In the genomic region with DNA sequence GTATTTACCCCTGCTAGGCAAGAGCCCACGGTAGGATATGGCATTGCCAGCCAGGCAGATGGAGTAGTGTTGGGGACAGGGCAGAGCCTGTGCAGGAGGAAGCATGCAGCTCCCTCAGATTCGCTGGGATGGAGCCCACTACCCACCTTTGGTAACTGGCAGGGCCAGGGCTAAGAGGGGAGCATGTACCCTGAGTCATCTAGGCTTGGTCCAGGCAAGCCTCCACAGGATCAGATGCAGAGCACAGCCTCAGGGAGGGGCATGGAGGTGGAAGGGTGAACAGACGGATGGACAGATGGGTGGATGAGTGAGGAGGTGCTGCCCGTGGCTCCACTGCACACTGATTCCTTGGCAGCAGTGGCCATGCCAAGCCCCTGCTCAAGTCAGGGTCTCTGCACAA, we compare ENCODE assay signal across 18 cellular contexts.
"Had no signal": no experiment of that assay in that cellular context is flagged by ENCODE, and none has a peak within 500 bp of the region (broad histone marks: within the 10 kb centered on the region; RNA-seq: fewer than 3 reads in every experiment).

No MANE protein-coding gene starts in this region.

- H3K27me3 Mint-ChIP-seq: activated T-helper 17 cell treated with anti-CD3 and anti-CD28 coated beads, Interleukin-2, amount 50 U/mL, for 72 hours; stimulated activated naive CD8-positive, alpha-beta T cell treated with anti-CD3 and anti-CD28 coated beads, Interleukin-15, Interleukin-2, amounts not matched to agents 100 ng/mL and 50 ng/mL, for 24 hours; T-cell had no signal

- H3K9me3 ChIP-seq: prostate gland, testis, upper lobe of right lung had no signal

- H3K36me3 Mint-ChIP-seq: T-cell had no signal

- H3K4me3 ChIP-seq: dorsolateral prefrontal cortex, prostate gland, smooth muscle cell, testis, upper lobe of right lung had no signal

- H3K9me3 Mint-ChIP-seq: activated T-helper 17 cell treated with anti-CD3 and anti-CD28 coated beads, Interleukin-2, amount 50 U/mL, for 72 hours; mesothelial cell of epicardium; stimulated activated naive CD8-positive, alpha-beta T cell treated with anti-CD3 and anti-CD28 coated beads, Interleukin-15, Interleukin-2, amounts not matched to agents 100 ng/mL and 50 ng/mL, for 24 hours; T-cell had no signal

- H3K4me1 ChIP-seq: prostate gland had no signal

- H3K36me3 ChIP-seq: prostate gland, upper lobe of right lung had no signal

- DNase-seq: activated CD4-positive, alpha-beta T cell treated with anti-CD3 and anti-CD28 coated beads, Interleukin-2, amount 50 U/mL, for 4 hours; activated naive CD4-positive, alpha-beta T cell treated with Interleukin-2 at 50 U/mL for 16 hours; anterior cingulate cortex; dorsolateral prefrontal cortex; endodermal cell; foreskin melanocyte; nephron progenitor cell; right cardiac atrium; T-cell; T1000; testis; upper lobe of right lung had no signal

- H3K4me3 Mint-ChIP-seq: activated T-helper 17 cell treated with anti-CD3 and anti-CD28 coated beads, Interleukin-2, amount 50 U/mL, for 72 hours; endodermal cell; mesothelial cell of epicardium; nephron progenitor cell; stimulated activated naive CD8-positive, alpha-beta T cell treated with anti-CD3 and anti-CD28 coated beads, Interleukin-15, Interleukin-2, amounts not matched to agents 100 ng/mL and 50 ng/mL, for 24 hours; T-cell had no signal

- H3K27ac ChIP-seq: dorsolateral prefrontal cortex, prostate gland, testis, upper lobe of right lung had no signal

- ATAC-seq: activated CD4-positive, CD25-positive, alpha-beta regulatory T cell treated with anti-CD3 and anti-CD28 coated beads, Interleukin-2, amount 50 U/mL, for 24 hours; activated T-helper 17 cell treated with anti-CD3 and anti-CD28 coated beads, Interleukin-2, amount 50 U/mL, for 72 hours; right cardiac atrium; T-cell; upper lobe of right lung had no signal

- H3K27ac Mint-ChIP-seq: activated T-helper 17 cell treated with anti-CD3 and anti-CD28 coated beads, Interleukin-2, amount 50 U/mL, for 72 hours; endodermal cell; mesothelial cell of epicardium; nephron progenitor cell; stimulated activated naive CD8-positive, alpha-beta T cell treated with anti-CD3 and anti-CD28 coated beads, Interleukin-15, Interleukin-2, amounts not matched to agents 100 ng/mL and 50 ng/mL, for 24 hours; T-cell had no signal

- H3K4me1 Mint-ChIP-seq: nephron progenitor cell had no signal

- H3K27me3 ChIP-seq: dorsolateral prefrontal cortex, testis, upper lobe of right lung had no signal
